5 cellular contexts compared by ENCODE assay signal in genomic region chrX:52495545-52496418, GRCh38. TPM values are rescaled to one million over a fixed set of nuclear protein-coding genes. Genes with fewer than 3 reads are reported as not detected.
"Had no signal": no experiment of that assay in that cellular context is flagged by ENCODE, and none has a peak within 500 bp of the region (broad histone marks: within the 10 kb centered on the region; RNA-seq: fewer than 3 reads in every experiment).

XAGE1A (plus strand) TSS chrX:52495808; CDS start chrX:52497362, 1,554 bp downstream.

RNA-seq across cellular contexts. Expression of gene XAGE1A, which starts in this region (rescaled TPM):
- total RNA-seq: M059J, PC-3, Peyer's patch, Right ventricle myocardium superior, SJSA1 had no signal
